ENCODE assay signal across 16 cellular contexts in the genomic region with DNA sequence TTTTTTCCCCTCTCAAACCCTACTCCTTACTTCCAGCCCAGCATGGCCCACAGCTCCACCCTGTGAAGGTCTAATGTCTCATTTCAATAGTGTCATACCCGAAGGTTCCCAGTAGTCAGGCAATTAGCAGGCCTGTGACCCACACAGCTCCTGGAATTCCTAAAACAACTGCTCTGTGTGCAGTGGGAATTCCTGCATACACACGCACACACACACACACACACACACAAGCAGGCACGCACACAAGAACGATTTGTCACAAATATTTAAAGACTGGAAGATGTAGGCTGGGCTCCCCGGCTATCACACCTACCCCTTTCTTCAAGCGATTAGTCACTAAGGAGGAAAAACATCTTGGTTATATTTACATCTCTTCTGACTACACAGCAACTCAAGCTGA.
DNase-seq lines count a peak whose midpoint lies in the region; ATAC-seq and TF ChIP-seq lines count a peak whose summit lies in the region.
"Had no signal": no experiment of that assay in that cellular context is flagged by ENCODE, and none has a peak within 500 bp of the region (broad histone marks: within the 10 kb centered on the region; RNA-seq: fewer than 3 reads in every experiment).

No MANE protein-coding gene starts in this region.

- H3K27me3 ChIP-seq in NT2/D1 (ENCODE audit: insufficient read depth, insufficient read length) (no peaks in the 10 kb centered on the region), H9 (ENCODE audit: insufficient read depth, low read length) (no peaks in the 10 kb centered on the region)
- H3K27me3 ChIP-seq: dorsolateral prefrontal cortex, thyroid gland had no signal

- peaks cover 0 to 11% of the 10 kb centered on the region in 2 experiments; a peak in 4 of 5 replicates for H3K9me3 Mint-ChIP-seq in H9
- H3K9me3 Mint-ChIP-seq: activated CD4-positive, alpha-beta T cell treated with anti-CD3 and anti-CD28 coated beads, Interleukin-2, amount 10 ng/mL, durations not matched to agents 24 days and 14 days; T-helper 2 cell treated with Interferon-gamma antibody and Interleukin-4, amounts not matched to agents 5 μg/mL and 100 μg/mL, for 36 hours had no signal

- WGBS in H9 (ENCODE audit: extremely low coverage, insufficient read length, low lambda C conversion rate) = no CpG with 5 or more reads among the region's 6 CpGs

- no peak overlapping the region for H3K14ac ChIP-seq in H9 (ENCODE audit: insufficient read depth, low read length)

- no peak overlapping the region for H3T11ph ChIP-seq in H9 (ENCODE audit: low read length)

- no peaks in the 10 kb centered on the region for H3K36me3 ChIP-seq in NT2/D1 (ENCODE audit: insufficient read depth, insufficient read length, low read length)
- H3K36me3 ChIP-seq: thyroid gland had no signal

- no peak overlapping the region for H3K27ac ChIP-seq in H9 (ENCODE audit: insufficient read length, low read depth, low read length)
- H3K27ac ChIP-seq: dorsolateral prefrontal cortex, parathyroid adenoma, RWPE1, thyroid gland had no signal

- H3K27me3 Mint-ChIP-seq in H9 (ENCODE audit: low read depth) = no peaks in the 10 kb centered on the region

- H2BK5ac ChIP-seq in H9 (ENCODE audit: insufficient read length, low read length) = no peak overlapping the region

- no peak overlapping the region for H4K91ac ChIP-seq in H9 (ENCODE audit: insufficient read length, low read depth, low read length)

- H3K18ac ChIP-seq in H9 (ENCODE audit: insufficient read length, low read depth, low read length) = no peak overlapping the region

- no peak overlapping the region for H3K4ac ChIP-seq in H9 (ENCODE audit: low read depth, low read length)

- no peak overlapping the region for H3K56ac ChIP-seq in H9 (ENCODE audit: insufficient read length, low read depth, low read length)

- no peak overlapping the region for H2AFZ ChIP-seq in H9 (ENCODE audit: low read length)
- H2AFZ ChIP-seq: parathyroid adenoma had no signal

- no peak overlapping the region for H2BK12ac ChIP-seq in H9 (ENCODE audit: insufficient read length, low read depth, low read length)

- H3K4me3 ChIP-seq in NT2/D1 (ENCODE audit: insufficient read length, low read depth) = no peak overlapping the region
- H3K4me3 ChIP-seq: dorsolateral prefrontal cortex, thyroid gland had no signal

- no peak overlapping the region for H3K4me3 Mint-ChIP-seq in H9
- H3K4me3 Mint-ChIP-seq: activated CD4-positive, alpha-beta T cell treated with anti-CD3 and anti-CD28 coated beads, Interleukin-2, amount 10 ng/mL, durations not matched to agents 24 days and 14 days; T-helper 2 cell treated with Interferon-gamma antibody and Interleukin-4, amounts not matched to agents 5 μg/mL and 100 μg/mL, for 36 hours had no signal

- no peaks in the 10 kb centered on the region for H3K79me1 ChIP-seq in H9 (ENCODE audit: insufficient read depth, low read depth, low read length, poor library complexity, severe bottlenecking)

- no peaks in the 10 kb centered on the region for H3K79me2 ChIP-seq in H9 (ENCODE audit: insufficient read depth, low read length)

- H2BK15ac ChIP-seq in H9 (ENCODE audit: low read depth, low read length) = no peak overlapping the region

- no peak overlapping the region for H2BK120ac ChIP-seq in H9 (ENCODE audit: low read depth, low read length, poor library complexity, severe bottlenecking)

- intact Hi-C loops in sciatic nerve (cut with DNase I) = no loop called here

- no peak overlapping the region for H3K4me2 ChIP-seq in H9 (ENCODE audit: insufficient read depth, insufficient read length, low read length)

- DNase-seq in AG20443 (ENCODE audit: low spot score) = peak; percentile 20
- DNase-seq in NT2/D1 (ENCODE audit: low read depth, low spot score) = peak; percentile 20
- peak; percentile 27 for DNase-seq in fibroblast of gingiva (ENCODE audit: low read depth)
- peak; percentile 10 for DNase-seq in occipital lobe (lab: John Stamatoyannopoulos, UW)
- DNase-seq in sciatic nerve (ENCODE audit: low spot score) = no peak
- DNase-seq in H9 = no peak
- DNase-seq: activated CD4-positive, alpha-beta T cell treated with anti-CD3 and anti-CD28 coated beads, Interleukin-2, amount 10 ng/mL, durations not matched to agents 24 days and 14 days; activated T-cell treated with anti-CD3 and anti-CD28 coated beads, Interleukin-2, amount 50 U/mL, for 1 hour; NCI-H146; thyroid gland had no signal

- no peak overlapping the region for H2BK20ac ChIP-seq in H9 (ENCODE audit: low read depth, low read length, poor library complexity, severe bottlenecking)

- H3K9me3 ChIP-seq in NT2/D1 (ENCODE audit: insufficient read depth, low read length) = peaks cover 14% of the 10 kb centered on the region
- H3K9me3 ChIP-seq in H9 (ENCODE audit: control insufficient read depth, low read depth, low read length) = no peaks in the 10 kb centered on the region
- H3K9me3 ChIP-seq: thyroid gland had no signal

- H4K20me1 ChIP-seq in H9 (ENCODE audit: control insufficient read depth, insufficient read depth, insufficient read length) = no peaks in the 10 kb centered on the region

- peaks cover 4% of the 10 kb centered on the region for H3K4me1 ChIP-seq in NT2/D1 (ENCODE audit: insufficient read depth, insufficient read length)
- H3K4me1 ChIP-seq in H9 (ENCODE audit: insufficient read depth, low read length) = no peaks in the 10 kb centered on the region
- H3K4me1 ChIP-seq: parathyroid adenoma, thyroid gland had no signal

- H2AK5ac ChIP-seq in H9 (ENCODE audit: insufficient read length, low read length) = no peak overlapping the region

- no peak overlapping the region for H4K8ac ChIP-seq in H9 (replicated peaks; ENCODE audit: insufficient read length, low read depth, low read length)

- peaks cover 0 to 6% (median 6%) of the 10 kb centered on the region in 3 experiments; a peak in 4 of 7 replicates for H3K36me3 Mint-ChIP-seq in H9 (ENCODE audit: insufficient read depth in 1 of 3, low read depth in 3 of 3)

- H3K9ac ChIP-seq in NT2/D1 (ENCODE audit: insufficient read length, low read depth) = no peak overlapping the region
- no peak overlapping the region for H3K9ac ChIP-seq in H9 (ENCODE audit: extremely low read depth, insufficient read length, low read length)
- H3K9ac ChIP-seq: parathyroid adenoma had no signal

- no peak overlapping the region for H4K5ac ChIP-seq in H9 (ENCODE audit: insufficient read length, low read depth, low read length)

- peak overlapping the region in 1 of 3 experiments; percentile 0; a peak in 1 of 7 replicates for H3K27ac Mint-ChIP-seq in H9
- H3K27ac Mint-ChIP-seq: activated CD4-positive, alpha-beta T cell treated with anti-CD3 and anti-CD28 coated beads, Interleukin-2, amount 10 ng/mL, durations not matched to agents 24 days and 14 days; T-helper 2 cell treated with Interferon-gamma antibody and Interleukin-4, amounts not matched to agents 5 μg/mL and 100 μg/mL, for 36 hours had no signal

- H3K23ac ChIP-seq in H9 (ENCODE audit: insufficient read length, low read depth, low read length) = no peak overlapping the region

- TF ChIP-seq CTCF in H9 (conservative IDR thresholded peaks at IDR 0.05) = no peak

- no peaks in the 10 kb centered on the region for H3K23me2 ChIP-seq in H9 (ENCODE audit: insufficient read length, low read depth, low read length, poor library complexity, severe bottlenecking)

- H3K4me1 Mint-ChIP-seq in H9 = peaks cover 9 to 10% of the 10 kb centered on the region in 2 experiments; a peak in 3 of 4 replicates
- H3K4me1 Mint-ChIP-seq: activated CD4-positive, alpha-beta T cell treated with anti-CD3 and anti-CD28 coated beads, Interleukin-2, amount 10 ng/mL, durations not matched to agents 24 days and 14 days had no signal

- no peak for ATAC-seq in sciatic nerve
- no peak for ATAC-seq in GM18511 (IDR thresholded peaks at IDR 0.05; ENCODE audit: unreplicated experiment)
- no peak for ATAC-seq in GM18870 (IDR thresholded peaks at IDR 0.05; ENCODE audit: unreplicated experiment)

Comparison
In these comparisons a context has a peak if more than half of its experiments do, and no peak if none do; other contexts are left out.
1. DNase-seq: peak in AG20443 (single experiment), NT2/D1 (single experiment), fibroblast of gingiva (single experiment) and occipital lobe (single experiment); none in sciatic nerve (single experiment) and H9 (single experiment).